In genomic region chr9:135173066-135173465, GRCh38 we compare ENCODE assay signal across 34 cellular contexts.
"Had no signal": no experiment of that assay in that cellular context is flagged by ENCODE, and none has a peak within 500 bp of the region (broad histone marks: within the 10 kb centered on the region; RNA-seq: fewer than 3 reads in every experiment).

No MANE protein-coding gene starts in this region.

- DNase-seq: Karpas-422, Kasumi-1, MG63, MM.1S, MV-4-11, NCI-H1048, NCI-H1092, NCI-H1092 treated with DMSO at 0.1 percent for 48 hours, NCI-H1105, NCI-H1105 treated with DMSO at 0.1 percent for 48 hours, NCI-H1417, NCI-H1417 treated with DMSO at 0.1 percent for 48 hours, NCI-H1436, NCI-H1436 treated with DMSO at 0.1 percent for 48 hours, NCI-H146, NCI-H1694, NCI-H1694 treated with DMSO at 0.1 percent for 48 hours, NCI-H187, NCI-H187 treated with DMSO at 0.1 percent for 48 hours, NCI-H1930, NCI-H2029, NCI-H2029 treated with DMSO at 0.1 percent for 48 hours, NCI-H2081, NCI-H2081 treated with DMSO at 0.1 percent for 48 hours, NCI-H2107, NCI-H2171, NCI-H2171 treated with DMSO at 0.1 percent for 48 hours, NCI-H2227 treated with DMSO at 0.1 percent for 48 hours, NCI-H226, NCI-H345, NCI-H446, NCI-H446 treated with DMSO at 0.1 percent for 48 hours, NCI-H510A had no signal

- H3K36me3 ChIP-seq: MG63 had no signal

- H3K9ac ChIP-seq: KMS-11 had no signal

- H3K27me3 ChIP-seq: MG63 had no signal

- H3K4me2 ChIP-seq: KMS-11 had no signal

- H3K4me3 ChIP-seq: MG63 had no signal

- H3K27ac ChIP-seq: KMS-11 had no signal

- H3K9me3 ChIP-seq: MG63 had no signal
